Comparison of ENCODE assay signal across 1 cellular context in the genomic region with DNA sequence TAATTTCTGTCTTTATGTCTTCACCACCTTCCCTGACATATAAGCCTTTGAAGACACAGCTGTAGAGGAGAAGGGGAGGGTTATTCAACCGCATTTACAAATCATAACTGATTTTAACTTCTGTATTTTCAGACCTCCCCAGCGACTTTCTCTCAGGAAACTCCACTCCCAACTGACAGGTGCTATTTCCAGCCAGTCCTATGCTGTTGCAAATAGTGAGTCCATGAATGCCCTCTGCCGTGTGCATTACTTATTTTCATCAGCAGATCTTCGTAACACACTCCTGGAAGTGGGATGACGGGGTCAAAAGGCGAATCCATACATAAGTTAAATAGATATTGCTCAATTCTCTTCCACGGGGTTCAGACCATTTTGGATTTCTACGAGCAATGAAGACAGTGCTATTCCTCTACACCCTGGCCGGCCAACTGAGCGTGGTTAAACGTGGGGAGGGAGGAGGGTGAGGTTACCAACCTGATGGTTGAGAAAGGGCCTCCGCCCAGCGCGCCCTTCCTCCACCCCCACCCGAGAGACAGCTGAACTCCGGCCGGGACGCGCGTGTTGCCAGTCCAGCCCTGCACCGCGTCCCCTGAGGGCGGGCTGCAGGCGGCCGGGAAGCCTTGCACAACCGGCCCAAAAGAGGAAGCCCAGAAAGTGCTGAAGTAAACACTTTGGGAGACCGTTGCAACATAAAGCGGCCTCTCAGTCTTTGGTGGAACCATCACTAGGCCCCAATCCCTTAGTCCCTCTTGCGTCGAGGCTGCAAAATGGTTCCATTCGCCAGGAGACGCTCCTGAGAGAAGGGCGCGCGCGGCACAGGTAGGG.
TF ChIP-seq lines count a peak whose summit lies in the region.

A gene with protein sequence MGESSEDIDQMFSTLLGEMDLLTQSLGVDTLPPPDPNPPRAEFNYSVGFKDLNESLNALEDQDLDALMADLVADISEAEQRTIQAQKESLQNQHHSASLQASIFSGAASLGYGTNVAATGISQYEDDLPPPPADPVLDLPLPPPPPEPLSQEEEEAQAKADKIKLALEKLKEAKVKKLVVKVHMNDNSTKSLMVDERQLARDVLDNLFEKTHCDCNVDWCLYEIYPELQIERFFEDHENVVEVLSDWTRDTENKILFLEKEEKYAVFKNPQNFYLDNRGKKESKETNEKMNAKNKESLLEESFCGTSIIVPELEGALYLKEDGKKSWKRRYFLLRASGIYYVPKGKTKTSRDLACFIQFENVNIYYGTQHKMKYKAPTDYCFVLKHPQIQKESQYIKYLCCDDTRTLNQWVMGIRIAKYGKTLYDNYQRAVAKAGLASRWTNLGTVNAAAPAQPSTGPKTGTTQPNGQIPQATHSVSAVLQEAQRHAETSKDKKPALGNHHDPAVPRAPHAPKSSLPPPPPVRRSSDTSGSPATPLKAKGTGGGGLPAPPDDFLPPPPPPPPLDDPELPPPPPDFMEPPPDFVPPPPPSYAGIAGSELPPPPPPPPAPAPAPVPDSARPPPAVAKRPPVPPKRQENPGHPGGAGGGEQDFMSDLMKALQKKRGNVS (plus strand): TSS at position 705 of the 825 bp plus-strand sequence. CDS start 53,986 bp downstream, outside the sequence.

TF ChIP-seq in GM23338, 12 proteins besides CTCF, POLR2A, EP300 and RAD21 (continued from another document):
- TF ChIP-seq, protein P1, sequence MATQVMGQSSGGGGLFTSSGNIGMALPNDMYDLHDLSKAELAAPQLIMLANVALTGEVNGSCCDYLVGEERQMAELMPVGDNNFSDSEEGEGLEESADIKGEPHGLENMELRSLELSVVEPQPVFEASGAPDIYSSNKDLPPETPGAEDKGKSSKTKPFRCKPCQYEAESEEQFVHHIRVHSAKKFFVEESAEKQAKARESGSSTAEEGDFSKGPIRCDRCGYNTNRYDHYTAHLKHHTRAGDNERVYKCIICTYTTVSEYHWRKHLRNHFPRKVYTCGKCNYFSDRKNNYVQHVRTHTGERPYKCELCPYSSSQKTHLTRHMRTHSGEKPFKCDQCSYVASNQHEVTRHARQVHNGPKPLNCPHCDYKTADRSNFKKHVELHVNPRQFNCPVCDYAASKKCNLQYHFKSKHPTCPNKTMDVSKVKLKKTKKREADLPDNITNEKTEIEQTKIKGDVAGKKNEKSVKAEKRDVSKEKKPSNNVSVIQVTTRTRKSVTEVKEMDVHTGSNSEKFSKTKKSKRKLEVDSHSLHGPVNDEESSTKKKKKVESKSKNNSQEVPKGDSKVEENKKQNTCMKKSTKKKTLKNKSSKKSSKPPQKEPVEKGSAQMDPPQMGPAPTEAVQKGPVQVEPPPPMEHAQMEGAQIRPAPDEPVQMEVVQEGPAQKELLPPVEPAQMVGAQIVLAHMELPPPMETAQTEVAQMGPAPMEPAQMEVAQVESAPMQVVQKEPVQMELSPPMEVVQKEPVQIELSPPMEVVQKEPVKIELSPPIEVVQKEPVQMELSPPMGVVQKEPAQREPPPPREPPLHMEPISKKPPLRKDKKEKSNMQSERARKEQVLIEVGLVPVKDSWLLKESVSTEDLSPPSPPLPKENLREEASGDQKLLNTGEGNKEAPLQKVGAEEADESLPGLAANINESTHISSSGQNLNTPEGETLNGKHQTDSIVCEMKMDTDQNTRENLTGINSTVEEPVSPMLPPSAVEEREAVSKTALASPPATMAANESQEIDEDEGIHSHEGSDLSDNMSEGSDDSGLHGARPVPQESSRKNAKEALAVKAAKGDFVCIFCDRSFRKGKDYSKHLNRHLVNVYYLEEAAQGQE (IDR thresholded peaks at IDR 0.05; ENCODE audit: unreplicated experiment): no peak
- TF ChIP-seq ZNF114 (CRISPR knock-in tag; IDR thresholded peaks at IDR 0.05): no peak
- no peak for TF ChIP-seq EZH2phosphoT487 (IDR thresholded peaks at IDR 0.05; ENCODE audit: unreplicated experiment)
- TF ChIP-seq, protein P2, sequence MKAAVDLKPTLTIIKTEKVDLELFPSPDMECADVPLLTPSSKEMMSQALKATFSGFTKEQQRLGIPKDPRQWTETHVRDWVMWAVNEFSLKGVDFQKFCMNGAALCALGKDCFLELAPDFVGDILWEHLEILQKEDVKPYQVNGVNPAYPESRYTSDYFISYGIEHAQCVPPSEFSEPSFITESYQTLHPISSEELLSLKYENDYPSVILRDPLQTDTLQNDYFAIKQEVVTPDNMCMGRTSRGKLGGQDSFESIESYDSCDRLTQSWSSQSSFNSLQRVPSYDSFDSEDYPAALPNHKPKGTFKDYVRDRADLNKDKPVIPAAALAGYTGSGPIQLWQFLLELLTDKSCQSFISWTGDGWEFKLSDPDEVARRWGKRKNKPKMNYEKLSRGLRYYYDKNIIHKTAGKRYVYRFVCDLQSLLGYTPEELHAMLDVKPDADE (IDR thresholded peaks at IDR 0.05): no peak
- no peak for TF ChIP-seq NANOG (IDR thresholded peaks at IDR 0.05; ENCODE audit: borderline replicate concordance)
- TF ChIP-seq, protein P3, sequence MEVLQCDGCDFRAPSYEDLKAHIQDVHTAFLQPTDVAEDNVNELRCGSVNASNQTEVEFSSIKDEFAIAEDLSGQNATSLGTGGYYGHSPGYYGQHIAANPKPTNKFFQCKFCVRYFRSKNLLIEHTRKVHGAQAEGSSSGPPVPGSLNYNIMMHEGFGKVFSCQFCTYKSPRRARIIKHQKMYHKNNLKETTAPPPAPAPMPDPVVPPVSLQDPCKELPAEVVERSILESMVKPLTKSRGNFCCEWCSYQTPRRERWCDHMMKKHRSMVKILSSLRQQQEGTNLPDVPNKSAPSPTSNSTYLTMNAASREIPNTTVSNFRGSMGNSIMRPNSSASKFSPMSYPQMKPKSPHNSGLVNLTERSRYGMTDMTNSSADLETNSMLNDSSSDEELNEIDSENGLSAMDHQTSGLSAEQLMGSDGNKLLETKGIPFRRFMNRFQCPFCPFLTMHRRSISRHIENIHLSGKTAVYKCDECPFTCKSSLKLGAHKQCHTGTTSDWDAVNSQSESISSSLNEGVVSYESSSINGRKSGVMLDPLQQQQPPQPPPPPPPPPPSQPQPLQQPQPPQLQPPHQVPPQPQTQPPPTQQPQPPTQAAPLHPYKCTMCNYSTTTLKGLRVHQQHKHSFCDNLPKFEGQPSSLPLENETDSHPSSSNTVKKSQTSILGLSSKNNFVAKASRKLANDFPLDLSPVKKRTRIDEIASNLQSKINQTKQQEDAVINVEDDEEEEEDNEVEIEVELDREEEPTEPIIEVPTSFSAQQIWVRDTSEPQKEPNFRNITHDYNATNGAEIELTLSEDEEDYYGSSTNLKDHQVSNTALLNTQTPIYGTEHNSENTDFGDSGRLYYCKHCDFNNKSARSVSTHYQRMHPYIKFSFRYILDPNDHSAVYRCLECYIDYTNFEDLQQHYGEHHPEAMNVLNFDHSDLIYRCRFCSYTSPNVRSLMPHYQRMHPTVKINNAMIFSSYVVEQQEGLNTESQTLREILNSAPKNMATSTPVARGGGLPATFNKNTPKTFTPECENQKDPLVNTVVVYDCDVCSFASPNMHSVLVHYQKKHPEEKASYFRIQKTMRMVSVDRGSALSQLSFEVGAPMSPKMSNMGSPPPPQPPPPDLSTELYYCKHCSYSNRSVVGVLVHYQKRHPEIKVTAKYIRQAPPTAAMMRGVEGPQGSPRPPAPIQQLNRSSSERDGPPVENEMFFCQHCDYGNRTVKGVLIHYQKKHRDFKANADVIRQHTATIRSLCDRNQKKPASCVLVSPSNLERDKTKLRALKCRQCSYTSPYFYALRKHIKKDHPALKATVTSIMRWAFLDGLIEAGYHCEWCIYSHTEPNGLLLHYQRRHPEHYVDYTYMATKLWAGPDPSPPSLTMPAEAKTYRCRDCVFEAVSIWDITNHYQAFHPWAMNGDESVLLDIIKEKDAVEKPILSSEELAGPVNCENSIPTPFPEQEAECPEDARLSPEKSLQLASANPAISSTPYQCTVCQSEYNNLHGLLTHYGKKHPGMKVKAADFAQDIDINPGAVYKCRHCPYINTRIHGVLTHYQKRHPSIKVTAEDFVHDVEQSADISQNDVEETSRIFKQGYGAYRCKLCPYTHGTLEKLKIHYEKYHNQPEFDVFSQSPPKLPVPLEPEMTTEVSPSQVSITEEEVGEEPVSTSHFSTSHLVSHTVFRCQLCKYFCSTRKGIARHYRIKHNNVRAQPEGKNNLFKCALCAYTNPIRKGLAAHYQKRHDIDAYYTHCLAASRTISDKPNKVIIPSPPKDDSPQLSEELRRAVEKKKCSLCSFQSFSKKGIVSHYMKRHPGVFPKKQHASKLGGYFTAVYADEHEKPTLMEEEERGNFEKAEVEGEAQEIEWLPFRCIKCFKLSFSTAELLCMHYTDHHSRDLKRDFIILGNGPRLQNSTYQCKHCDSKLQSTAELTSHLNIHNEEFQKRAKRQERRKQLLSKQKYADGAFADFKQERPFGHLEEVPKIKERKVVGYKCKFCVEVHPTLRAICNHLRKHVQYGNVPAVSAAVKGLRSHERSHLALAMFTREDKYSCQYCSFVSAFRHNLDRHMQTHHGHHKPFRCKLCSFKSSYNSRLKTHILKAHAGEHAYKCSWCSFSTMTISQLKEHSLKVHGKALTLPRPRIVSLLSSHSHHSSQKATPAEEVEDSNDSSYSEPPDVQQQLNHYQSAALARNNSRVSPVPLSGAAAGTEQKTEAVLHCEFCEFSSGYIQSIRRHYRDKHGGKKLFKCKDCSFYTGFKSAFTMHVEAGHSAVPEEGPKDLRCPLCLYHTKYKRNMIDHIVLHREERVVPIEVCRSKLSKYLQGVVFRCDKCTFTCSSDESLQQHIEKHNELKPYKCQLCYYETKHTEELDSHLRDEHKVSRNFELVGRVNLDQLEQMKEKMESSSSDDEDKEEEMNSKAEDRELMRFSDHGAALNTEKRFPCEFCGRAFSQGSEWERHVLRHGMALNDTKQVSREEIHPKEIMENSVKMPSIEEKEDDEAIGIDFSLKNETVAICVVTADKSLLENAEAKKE (CRISPR knock-in tag; IDR thresholded peaks at IDR 0.05): no peak
- no peak for TF ChIP-seq EZH2 (IDR thresholded peaks at IDR 0.05; ENCODE audit: low read depth, unreplicated experiment)
- no peak for TF ChIP-seq ZNF331 (CRISPR knock-in tag; IDR thresholded peaks at IDR 0.05; ENCODE audit: low read depth)
